6 cellular contexts compared by ENCODE assay signal in the genomic region with DNA sequence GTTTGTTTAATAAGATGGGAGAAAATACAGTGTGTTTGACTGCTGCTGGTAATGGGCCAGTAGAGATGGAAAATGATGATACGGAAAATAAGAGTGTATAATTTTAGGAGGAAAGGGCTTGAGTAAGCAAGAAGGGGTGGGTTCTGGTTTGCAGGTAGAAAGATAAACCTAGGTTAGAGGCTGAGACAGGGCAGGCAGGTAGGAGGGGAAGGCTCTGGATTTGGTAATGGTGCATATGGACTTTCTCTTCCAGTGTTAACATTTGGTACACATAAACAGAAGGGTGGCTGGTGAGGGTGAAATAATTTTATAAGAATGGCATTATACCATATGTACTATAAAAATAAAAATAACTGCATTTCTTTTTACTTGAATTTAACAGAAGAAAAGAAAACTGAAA.
DNase-seq lines count a peak whose midpoint lies in the region; ATAC-seq, FAIRE-seq and TF ChIP-seq lines count a peak whose summit lies in the region.
"Not testable (repeated sequence)": the region's sequence is repeated elsewhere in the genome, so short reads cannot be mapped to it uniquely, and the experiment has no call there.

No MANE protein-coding gene starts in this region.

- H3K9ac ChIP-seq in SU-DHL-6 (ENCODE audit: low read length) = not testable (repeated sequence)

- DNase-seq in GM19239 (ENCODE audit: insufficient read length, low spot score); activated CD8-positive, alpha-beta T cell treated with anti-CD3 and anti-CD28 coated beads, Interleukin-2, amount 10 ng/mL, durations not matched to agents 7 days and 5 days; activated naive CD8-positive, alpha-beta T cell treated with anti-CD3 and anti-CD28 coated beads, Interleukin-2, amount 10 ng/mL, durations not matched to agents 7 days and 5 days; central memory CD8-positive, alpha-beta T cell (ENCODE audit: low spot score in 2 of 2); right lobe of liver: not testable (repeated sequence)

- FAIRE-seq in GM19239 (lab: Jason Lieb, UNC) = peak; percentile 39

- not testable (repeated sequence) for H3K36me3 ChIP-seq in SU-DHL-6 (ENCODE audit: low read length); right lobe of liver

- not testable (repeated sequence) for H3K27ac ChIP-seq in SU-DHL-6 (ENCODE audit: low read depth, low read length); right lobe of liver

- H2AFZ ChIP-seq in SU-DHL-6 (ENCODE audit: low read depth, low read length, severe bottlenecking) = not testable (repeated sequence)

- intact Hi-C loops in right lobe of liver (cut with DNase I) = not testable (repeated sequence)

- H4K20me1 ChIP-seq in SU-DHL-6 (ENCODE audit: low read depth, low read length) = not testable (repeated sequence)

- POLR2A ChIA-PET in activated CD8-positive, alpha-beta T cell treated with anti-CD3 and anti-CD28 coated beads, Interleukin-2, amount 10 ng/mL, durations not matched to agents 7 days and 5 days (lab: Charles Lee); activated naive CD8-positive, alpha-beta T cell treated with anti-CD3 and anti-CD28 coated beads, Interleukin-2, amount 10 ng/mL, durations not matched to agents 7 days and 5 days (lab: Charles Lee): not testable (repeated sequence)

- not testable (repeated sequence) for H3K27me3 Mint-ChIP-seq in activated CD8-positive, alpha-beta T cell treated with anti-CD3 and anti-CD28 coated beads, Interleukin-2, amount 10 ng/mL, durations not matched to agents 7 days and 5 days (ENCODE audit: low read depth); activated naive CD8-positive, alpha-beta T cell treated with anti-CD3 and anti-CD28 coated beads, Interleukin-2, amount 10 ng/mL, durations not matched to agents 7 days and 5 days; central memory CD8-positive, alpha-beta T cell

- peak; percentile 38 for ATAC-seq in activated CD8-positive, alpha-beta T cell treated with anti-CD3 and anti-CD28 coated beads, Interleukin-2, amount 10 ng/mL, durations not matched to agents 7 days and 5 days
- peak; percentile 19 for ATAC-seq in activated naive CD8-positive, alpha-beta T cell treated with anti-CD3 and anti-CD28 coated beads, Interleukin-2, amount 10 ng/mL, durations not matched to agents 7 days and 5 days (ENCODE audit: low read depth)
- not testable (repeated sequence) for ATAC-seq in central memory CD8-positive, alpha-beta T cell (replicated peaks; ENCODE audit: extremely low read depth, poor library complexity, severe bottlenecking)
- peak; percentile 31 to 61 (median 51) for ATAC-seq in right lobe of liver

- no CpG with 5 or more reads among the region's 1 CpG for WGBS in right lobe of liver (ENCODE audit: insufficient coverage, low coverage, low lambda C conversion rate, missing lambda C conversion rate)

- H3K27me3 ChIP-seq in SU-DHL-6 (ENCODE audit: low read length); right lobe of liver: not testable (repeated sequence)

- H3K27ac Mint-ChIP-seq in activated CD8-positive, alpha-beta T cell treated with anti-CD3 and anti-CD28 coated beads, Interleukin-2, amount 10 ng/mL, durations not matched to agents 7 days and 5 days; activated naive CD8-positive, alpha-beta T cell treated with anti-CD3 and anti-CD28 coated beads, Interleukin-2, amount 10 ng/mL, durations not matched to agents 7 days and 5 days: not testable (repeated sequence)
- peak overlapping the region; percentile 75 for H3K27ac Mint-ChIP-seq in central memory CD8-positive, alpha-beta T cell (ENCODE audit: low read depth)

- H3K4me1 Mint-ChIP-seq in activated CD8-positive, alpha-beta T cell treated with anti-CD3 and anti-CD28 coated beads, Interleukin-2, amount 10 ng/mL, durations not matched to agents 7 days and 5 days (ENCODE audit: low read depth); activated naive CD8-positive, alpha-beta T cell treated with anti-CD3 and anti-CD28 coated beads, Interleukin-2, amount 10 ng/mL, durations not matched to agents 7 days and 5 days; central memory CD8-positive, alpha-beta T cell: not testable (repeated sequence)

- not testable (repeated sequence) for H3K4me1 ChIP-seq in right lobe of liver

- not testable (repeated sequence) for H3F3A ChIP-seq in SU-DHL-6 (ENCODE audit: insufficient read depth)

- CTCF ChIA-PET in activated CD8-positive, alpha-beta T cell treated with anti-CD3 and anti-CD28 coated beads, Interleukin-2, amount 10 ng/mL, durations not matched to agents 7 days and 5 days (lab: Charles Lee) = not testable (repeated sequence)

- H3K4me3 Mint-ChIP-seq in activated CD8-positive, alpha-beta T cell treated with anti-CD3 and anti-CD28 coated beads, Interleukin-2, amount 10 ng/mL, durations not matched to agents 7 days and 5 days; activated naive CD8-positive, alpha-beta T cell treated with anti-CD3 and anti-CD28 coated beads, Interleukin-2, amount 10 ng/mL, durations not matched to agents 7 days and 5 days; central memory CD8-positive, alpha-beta T cell: not testable (repeated sequence)

- not testable (repeated sequence) for H3K9me2 ChIP-seq in SU-DHL-6 (replicated peaks; ENCODE audit: insufficient read depth, low read length)

- not testable (repeated sequence) for TF ChIP-seq POLR2A in right lobe of liver (IDR thresholded peaks at IDR 0.05)

- not testable (repeated sequence) for H3K79me2 ChIP-seq in SU-DHL-6 (ENCODE audit: insufficient read depth, low read length)

- TF ChIP-seq CTCF in SU-DHL-6 (IDR thresholded peaks at IDR 0.05; ENCODE audit: insufficient read depth, low read length, poor library complexity, severe bottlenecking); right lobe of liver (IDR thresholded peaks at IDR 0.05): not testable (repeated sequence)

- not testable (repeated sequence) for H3K9me3 Mint-ChIP-seq in activated CD8-positive, alpha-beta T cell treated with anti-CD3 and anti-CD28 coated beads, Interleukin-2, amount 10 ng/mL, durations not matched to agents 7 days and 5 days (ENCODE audit: insufficient read depth); activated naive CD8-positive, alpha-beta T cell treated with anti-CD3 and anti-CD28 coated beads, Interleukin-2, amount 10 ng/mL, durations not matched to agents 7 days and 5 days; central memory CD8-positive, alpha-beta T cell

- H3K4me2 ChIP-seq in SU-DHL-6 (ENCODE audit: low read depth, low read length, poor library complexity, severe bottlenecking) = peak overlapping the region; percentile 42

- not testable (repeated sequence) for H3K9me3 ChIP-seq in SU-DHL-6 (ENCODE audit: insufficient read depth, low read length); right lobe of liver

- H3K4me3 ChIP-seq in SU-DHL-6 (ENCODE audit: insufficient read depth, low read length, poor library complexity, severe bottlenecking); right lobe of liver: not testable (repeated sequence)

- not testable (repeated sequence) for H3K36me3 Mint-ChIP-seq in activated CD8-positive, alpha-beta T cell treated with anti-CD3 and anti-CD28 coated beads, Interleukin-2, amount 10 ng/mL, durations not matched to agents 7 days and 5 days (ENCODE audit: low read depth); activated naive CD8-positive, alpha-beta T cell treated with anti-CD3 and anti-CD28 coated beads, Interleukin-2, amount 10 ng/mL, durations not matched to agents 7 days and 5 days; central memory CD8-positive, alpha-beta T cell (ENCODE audit: insufficient read depth)
